Comparison of ENCODE assay signal across 14 cellular contexts in the genomic region with DNA sequence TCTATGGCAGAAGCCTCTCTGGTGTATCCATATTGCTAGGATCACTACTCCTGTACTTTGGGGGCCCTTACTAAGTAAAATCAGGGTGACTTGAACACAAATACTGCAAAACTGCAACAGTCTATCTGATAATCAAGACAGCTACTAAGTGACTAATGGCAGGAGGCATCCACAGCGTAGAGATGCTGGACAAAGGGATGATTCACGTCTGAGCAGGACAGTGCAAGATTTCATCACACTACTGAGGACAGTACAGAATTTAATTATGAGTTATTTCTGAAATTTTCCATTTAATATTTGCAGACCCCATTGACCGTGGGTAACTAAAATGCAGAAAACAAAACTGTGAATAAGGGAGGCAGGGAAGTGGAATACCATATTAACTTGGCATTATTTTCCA. TPM values are rescaled to one million over a fixed set of nuclear protein-coding genes. Genes with fewer than 3 reads are reported as not detected.
DNase-seq lines count a peak whose midpoint lies in the region; ATAC-seq and TF ChIP-seq lines count a peak whose summit lies in the region.
"Had no signal": no experiment of that assay in that cellular context is flagged by ENCODE, and none has a peak within 500 bp of the region (broad histone marks: within the 10 kb centered on the region; RNA-seq: fewer than 3 reads in every experiment).

No MANE protein-coding gene starts in this region.

- no peak overlapping the region for H3K27ac ChIP-seq in PC-3 (ENCODE audit: low read length)
- no peak overlapping the region for H3K27ac ChIP-seq in ascending aorta
- H3K27ac ChIP-seq: heart right ventricle had no signal

- CTCF ChIA-PET in PC-3 (lab: Charles Lee) = interaction anchor here (0.5 to 1.0 kb wide), 2 partner anchors 8 to 85 kb away, joined by 3 read pairs; no protein-coding TSS in a partner anchor

- H3F3A ChIP-seq in PC-3 (ENCODE audit: low read length, unreplicated experiment) = no peaks in the 10 kb centered on the region

- BruUV-seq in PC-3 (replicated peaks; lab: Mats Ljungman, UMichigan) = no TSS peak

- intact Hi-C loops in PC-3 (cut with micrococcal nuclease) = loop anchor here (2.0 kb wide), 1 partner anchor 15 kb away; no protein-coding TSS in a partner anchor
- intact Hi-C loops in ascending aorta (cut with DNase I) = no loop called here
- intact Hi-C loops in left ventricle myocardium superior (cut with micrococcal nuclease) = no loop called here

- H4K20me1 ChIP-seq in PC-3 (ENCODE audit: low read length) = peaks cover 22% of the 10 kb centered on the region

- no peaks in the 10 kb centered on the region for H3K9me2 ChIP-seq in PC-3 (replicated peaks; ENCODE audit: low read length)

- H3K27me3 ChIP-seq in PC-3 (ENCODE audit: low read length) (no peaks in the 10 kb centered on the region), ascending aorta (no peaks in the 10 kb centered on the region)
- H3K27me3 ChIP-seq: heart right ventricle had no signal

- peaks cover 9% of the 10 kb centered on the region for H3K4me1 ChIP-seq in PC-3 (ENCODE audit: insufficient read depth, low read length)
- H3K4me1 ChIP-seq in ascending aorta = no peaks in the 10 kb centered on the region
- H3K4me1 ChIP-seq: heart right ventricle had no signal

- POLR2A ChIA-PET in PC-3 (lab: Charles Lee; ENCODE audit: unreplicated experiment) = interaction anchor here (0.5 to 0.6 kb wide), 2 partner anchors 15 to 377 kb away, joined by 3 to 6 read pairs; no protein-coding TSS in a partner anchor

- DNase-seq in Ammon's horn (ENCODE audit: low spot score) (peak; percentile 45), PC-3 (peak; percentile 94), epithelial cell of proximal tubule (ENCODE audit: low read depth) (peak; percentile 49), myocyte (ENCODE audit: low read depth) (peak; percentile 58), ascending aorta (ENCODE audit: low spot score in 2 of 2) (no peak), left ventricle myocardium superior (no peak), NCI-H2171 (lab: John Stamatoyannopoulos, UW) (no peak)
- DNase-seq: activated B cell treated with CpG ODN at 0.5 μM for 24 hours; CD8-positive, alpha-beta memory T cell; heart right ventricle; NCI-H1930; small intestine; stimulated activated CD8-positive, alpha-beta memory T cell treated with anti-CD3 and anti-CD28 coated beads, Interleukin-4, amount 100 ng/mL, for 48 hours had no signal

- peaks cover 94% of the 10 kb centered on the region for H3K79me2 ChIP-seq in PC-3 (ENCODE audit: low read length)

- no peak overlapping the region for H3K4me3 ChIP-seq in PC-3 (ENCODE audit: low read length)
- H3K4me3 ChIP-seq in epithelial cell of proximal tubule (ENCODE audit: low read depth, low read length) = no peak overlapping the region
- H3K4me3 ChIP-seq in ascending aorta = no peak overlapping the region
- H3K4me3 ChIP-seq: heart right ventricle had no signal

- TF ChIP-seq CTCF in PC-3 (conservative IDR thresholded peaks at IDR 0.05; ENCODE audit: low read depth, low read length) (no peak), epithelial cell of proximal tubule (conservative IDR thresholded peaks at IDR 0.05; ENCODE audit: low read depth, low read length) (no peak), ascending aorta (IDR thresholded peaks at IDR 0.05) (no peak)

- peak; percentile 100 for ATAC-seq in PC-3
- ATAC-seq in left ventricle myocardium superior = no peak
- ATAC-seq in GM18907 (IDR thresholded peaks at IDR 0.05; ENCODE audit: unreplicated experiment) = no peak

- H3K9me3 ChIP-seq in PC-3 (ENCODE audit: low read length) (peaks cover 11% of the 10 kb centered on the region), ascending aorta (no peaks in the 10 kb centered on the region)

- peaks cover 29% of the 10 kb centered on the region for H3K36me3 ChIP-seq in PC-3 (ENCODE audit: low read depth, low read length)
- H3K36me3 ChIP-seq in ascending aorta = peaks cover 0 to 5% of the 10 kb centered on the region in 2 donors

- no peak overlapping the region for H3K9ac ChIP-seq in PC-3 (ENCODE audit: low read length)

- no peak overlapping the region for H2AFZ ChIP-seq in PC-3 (ENCODE audit: low read length)

- H3K4me2 ChIP-seq in PC-3 (ENCODE audit: low read length) = 0 out of 2 replicates have a peak overlapping the region, but pooled peaks have one; percentile 2

RNA-seq across cellular contexts. Expression of a gene that starts 10.4 kb away (rescaled TPM):
- total RNA-seq in PC-3 (2014; rRNA removed) (119 and 129 TPM in 2 replicates), epithelial cell of proximal tubule (23.7 and 24.8 TPM in 2 replicates), myocyte (31.2 and 39.4 TPM in 2 replicates), ascending aorta (9.7 TPM), left ventricle myocardium superior (40.6 TPM)
- 17.4 TPM for polyA plus RNA-seq in myocyte (2012)

RNA-seq across cellular contexts. Expression of a gene that starts 46.9 kb away (rescaled TPM):
- total RNA-seq in PC-3 (2014; rRNA removed) (150 and 195 TPM in 2 replicates), epithelial cell of proximal tubule (26.9 and 32.3 TPM in 2 replicates), myocyte (75.2 and 78.4 TPM in 2 replicates), ascending aorta (14.9 TPM), left ventricle myocardium superior (50.3 TPM)
- 31.5 TPM for polyA plus RNA-seq in myocyte (2012)

Comparison
In these comparisons a context has a peak if more than half of its experiments do, and no peak if none do; other contexts are left out.
1. DNase-seq: peak in Ammon's horn (single experiment), PC-3 (single experiment), epithelial cell of proximal tubule (single experiment) and myocyte (single experiment); none in ascending aorta (0 of 2), left ventricle myocardium superior (single experiment) and NCI-H2171 (single experiment).